Comparison of ENCODE assay signal across 30 cellular contexts in genomic region chr6:135474362-135474761, GRCh38.
"Had no signal": no experiment of that assay in that cellular context is flagged by ENCODE, and none has a peak within 500 bp of the region (broad histone marks: within the 10 kb centered on the region; RNA-seq: fewer than 3 reads in every experiment).

No MANE protein-coding gene starts in this region.

- ATAC-seq: Right ventricle myocardium inferior had no signal

- H3K4me1 Mint-ChIP-seq: activated naive CD4-positive, alpha-beta T cell treated with anti-CD3 and anti-CD28 coated beads, Interleukin-2, amount 10 ng/mL, durations not matched to agents 7 days and 5 days; activated naive CD8-positive, alpha-beta T cell treated with anti-CD3 and anti-CD28 coated beads for 36 hours had no signal

- H3K27me3 Mint-ChIP-seq: activated CD4-positive, alpha-beta T cell treated with anti-CD3 and anti-CD28 coated beads, Interleukin-2, amount 10 ng/mL, durations not matched to agents 24 days and 14 days; activated naive CD4-positive, alpha-beta T cell treated with anti-CD3 and anti-CD28 coated beads, Interleukin-2, amount 10 ng/mL, durations not matched to agents 7 days and 5 days; activated naive CD8-positive, alpha-beta T cell treated with anti-CD3 and anti-CD28 coated beads for 36 hours had no signal

- H3K27ac Mint-ChIP-seq: activated CD4-positive, alpha-beta T cell treated with anti-CD3 and anti-CD28 coated beads, Interleukin-2, amount 10 ng/mL, durations not matched to agents 24 days and 14 days; activated naive CD4-positive, alpha-beta T cell treated with anti-CD3 and anti-CD28 coated beads, Interleukin-2, amount 10 ng/mL, durations not matched to agents 7 days and 5 days; activated naive CD8-positive, alpha-beta T cell treated with anti-CD3 and anti-CD28 coated beads for 36 hours had no signal

- DNase-seq: activated CD4-positive, alpha-beta T cell treated with anti-CD3 and anti-CD28 coated beads for 1 hour; activated CD4-positive, alpha-beta T cell treated with anti-CD3 and anti-CD28 coated beads, Interleukin-2, amount 10 ng/mL, durations not matched to agents 24 days and 14 days; activated CD4-positive, alpha-beta T cell treated with anti-CD3 and anti-CD28 coated beads, Interleukin-2, amount 50 U/mL, for 48 hours; activated CD4-positive, CD25-positive, alpha-beta regulatory T cell; activated CD8-positive, alpha-beta memory T cell treated with anti-CD3 and anti-CD28 coated beads, Interleukin-2, amount 50 U/mL, for 4 hours; activated gamma-delta T cell treated with Interleukin-2 at 50 U/mL for 16 hours; activated naive CD4-positive, alpha-beta T cell treated with anti-CD3 and anti-CD28 coated beads, Interleukin-2, amount 10 ng/mL, durations not matched to agents 7 days and 5 days; activated naive CD8-positive, alpha-beta T cell treated with anti-CD3 and anti-CD28 coated beads for 36 hours; activated T-cell treated with anti-CD3 and anti-CD28 coated beads, Interleukin-2, amount 50 U/mL, for 48 hours; amniotic stem cell; aorta; brain microvascular endothelial cell; central memory CD4-positive, alpha-beta T cell; Kasumi-1; KG1; MG63; NCI-H1048; NCI-H1105 treated with DMSO at 0.1 percent for 48 hours; NCI-H1436; NCI-H1694; NCI-H345; NCI-H526; NCI-H748 treated with DMSO at 0.1 percent for 48 hours; NK-92 treated with Interleukin-12 subunit alpha and Interleukin-12 subunit beta, amount 100 ng/mL, for 24 hours; PC-9; SIG-M5; SW 1271; T1000; WERI-Rb-1 had no signal

- H3K4me3 Mint-ChIP-seq: activated CD4-positive, alpha-beta T cell treated with anti-CD3 and anti-CD28 coated beads, Interleukin-2, amount 10 ng/mL, durations not matched to agents 24 days and 14 days; activated naive CD4-positive, alpha-beta T cell treated with anti-CD3 and anti-CD28 coated beads, Interleukin-2, amount 10 ng/mL, durations not matched to agents 7 days and 5 days; activated naive CD8-positive, alpha-beta T cell treated with anti-CD3 and anti-CD28 coated beads for 36 hours had no signal
